ENCODE assay signal across 10 cellular contexts in genomic region chr1:153635872-153636271, GRCh38. TPM values are rescaled to one million over a fixed set of nuclear protein-coding genes. Genes with fewer than 3 reads are reported as not detected.
DNase-seq lines count a peak whose midpoint lies in the region; ATAC-seq and TF ChIP-seq lines count a peak whose summit lies in the region.
"Had no signal": no experiment of that assay in that cellular context is flagged by ENCODE, and none has a peak within 500 bp of the region (broad histone marks: within the 10 kb centered on the region; RNA-seq: fewer than 3 reads in every experiment).

No MANE protein-coding gene starts in this region.

- peak overlapping the region; percentile 76 to 96 (median 91) for H3K4me2 ChIP-seq in BLaER1 treated with 17β-estradiol and CSF1 and Interleukin-3, amounts not matched to agents 10 nM and 100 nM
- peak overlapping the region; percentile 52; the same call in 1 of the 2 replicates for H3K4me2 ChIP-seq in KMS-11

- TF ChIP-seq CTCF in KMS-11 (conservative IDR thresholded peaks at IDR 0.05; ENCODE audit: low read depth, low read length) (no peak), MCF 10A (IDR thresholded peaks at IDR 0.05; ENCODE audit: unreplicated experiment) (no peak), natural killer cell (IDR thresholded peaks at IDR 0.05) (no peak)

- DNase-seq in MCF 10A (ENCODE audit: unreplicated experiment) (no peak), natural killer cell (no peak), substantia nigra (lab: John Stamatoyannopoulos, UW) (no peak), DMS79 (lab: John Stamatoyannopoulos, UW) (no peak)
- DNase-seq: activated CD4-positive, alpha-beta T cell treated with anti-CD3 and anti-CD28 coated beads, Interleukin-2, amount 50 U/mL, for 1 hour; NCI-H446 treated with DMSO at 0.1 percent for 48 hours had no signal

- peak overlapping the region; percentile 71 to 85 (median 80); a peak in 18 of 20 replicates for H3K4me3 ChIP-seq in BLaER1 treated with 17β-estradiol and CSF1 and Interleukin-3, amounts not matched to agents 10 nM and 100 nM
- H3K4me3 ChIP-seq in KMS-11 (IDR thresholded peaks at IDR 0.05; ENCODE audit: insufficient read depth, low read depth, low read length) = no peak overlapping the region

- no peaks in the 10 kb centered on the region for H3K9me3 Mint-ChIP-seq in MCF 10A (ENCODE audit: unreplicated experiment)
- H3K9me3 Mint-ChIP-seq in natural killer cell = no peaks in the 10 kb centered on the region

- H3K27me3 ChIP-seq in BLaER1 treated with 17β-estradiol and CSF1 and Interleukin-3, amounts not matched to agents 10 nM and 100 nM = no peaks in the 10 kb centered on the region
- no peaks in the 10 kb centered on the region for H3K27me3 ChIP-seq in KMS-11 (ENCODE audit: insufficient read depth, low read depth)

- intact Hi-C loops in MCF 10A (cut with micrococcal nuclease) (no loop called here), natural killer cell (cut with micrococcal nuclease) (loop anchor here (2.0 kb wide), 2 partner anchors 35 to 99 kb away; partner anchors contain the start of gene ILF2)

- H3K27ac Mint-ChIP-seq in MCF 10A (ENCODE audit: low read depth, unreplicated experiment) = peak overlapping the region; percentile 36
- H3K27ac Mint-ChIP-seq in natural killer cell = peak overlapping the region in 1 of 2 donors; percentile 53

- ATAC-seq in natural killer cell (no peak), HG02571 (IDR thresholded peaks at IDR 0.05; ENCODE audit: unreplicated experiment) (no peak), HG03442 (IDR thresholded peaks at IDR 0.05; ENCODE audit: unreplicated experiment) (no peak)

- H4K20me1 ChIP-seq in BLaER1 treated with 17β-estradiol and CSF1 and Interleukin-3, amounts not matched to agents 10 nM and 100 nM = peaks cover 0 to 21% (median 7%) of the 10 kb centered on the region in 11 experiments; a peak in 9 of 22 replicates
- H4K20me1 ChIP-seq in KMS-11 (ENCODE audit: insufficient read depth) = no peaks in the 10 kb centered on the region

- H3K27me3 Mint-ChIP-seq in MCF 10A (ENCODE audit: insufficient read depth, unreplicated experiment) = no peaks in the 10 kb centered on the region
- H3K27me3 Mint-ChIP-seq in natural killer cell (ENCODE audit: low read depth in 2 of 2) = no peaks in the 10 kb centered on the region

- H3K4me1 ChIP-seq in BLaER1 treated with 17β-estradiol and CSF1 and Interleukin-3, amounts not matched to agents 10 nM and 100 nM = peaks cover 46 to 53% (median 51%) of the 10 kb centered on the region in 10 experiments
- peaks cover 31% of the 10 kb centered on the region for H3K4me1 ChIP-seq in KMS-11 (ENCODE audit: low read depth, poor library complexity, severe bottlenecking)

- CTCF ChIA-PET in MCF 10A (lab: Yijun Ruan, JAX) = interaction anchor here (0.6 to 2.7 kb wide), 7 partner anchors 10 to 1504 kb away, joined by 3 to 28 read pairs (median 4); no protein-coding TSS in a partner anchor

- H3K9me3 ChIP-seq in BLaER1 treated with 17β-estradiol and CSF1 and Interleukin-3, amounts not matched to agents 10 nM and 100 nM (replicated peaks in 1 of 11) = peaks cover 0 to 14% (median 3%) of the 10 kb centered on the region in 11 experiments; a peak in 6 of 22 replicates

- H3K36me3 Mint-ChIP-seq in MCF 10A (ENCODE audit: insufficient read depth, unreplicated experiment) (peaks cover 70% of the 10 kb centered on the region), natural killer cell (peaks cover 7% of the 10 kb centered on the region)

- peak overlapping the region; percentile 98 to 100 (median 99); a peak in 17 of 22 replicates for H3K9ac ChIP-seq in BLaER1 treated with 17β-estradiol and CSF1 and Interleukin-3, amounts not matched to agents 10 nM and 100 nM
- H3K9ac ChIP-seq in KMS-11 = no peak overlapping the region

- H3K4me1 Mint-ChIP-seq in MCF 10A (ENCODE audit: insufficient read depth, unreplicated experiment) = peaks cover 32% of the 10 kb centered on the region
- H3K4me1 Mint-ChIP-seq in natural killer cell = peaks cover 24 to 38% of the 10 kb centered on the region in 2 donors

- H2AFZ ChIP-seq in KMS-11 (ENCODE audit: low read depth) = no peak overlapping the region

- peak overlapping the region; percentile 97 for H3K4me3 Mint-ChIP-seq in MCF 10A (ENCODE audit: unreplicated experiment)
- peak overlapping the region; percentile 73 for H3K4me3 Mint-ChIP-seq in natural killer cell

- H3K27ac ChIP-seq in BLaER1 treated with 17β-estradiol and CSF1 and Interleukin-3, amounts not matched to agents 10 nM and 100 nM = peak overlapping the region in 10 of 11 experiments; percentile 98 to 100 (median 99); a peak in 13 of 22 replicates
- H3K27ac ChIP-seq in KMS-11 (no peak overlapping the region), substantia nigra (ENCODE audit: low read depth, low read length, poor library complexity, severe bottlenecking) (no peak overlapping the region)

- POLR2A ChIA-PET in MCF 10A (lab: Yijun Ruan, JAX) = interaction anchor here (0.5 to 46.1 kb wide), 8 partner anchors 10 to 323 kb away, joined by 3 to 1272 read pairs (median 45); partner anchors contain the start of genes CRTC2, ILF2, S100A1 and S100A13

- BruUV-seq in MCF 10A (replicated peaks; lab: Mats Ljungman, UMichigan) = no TSS peak

- peaks cover 58% of the 10 kb centered on the region for H3K79me2 ChIP-seq in KMS-11 (ENCODE audit: insufficient read depth, low read depth)

- peaks cover 54 to 74% (median 59%) of the 10 kb centered on the region in 11 experiments for H3K36me3 ChIP-seq in BLaER1 treated with 17β-estradiol and CSF1 and Interleukin-3, amounts not matched to agents 10 nM and 100 nM
- H3K36me3 ChIP-seq in KMS-11 (ENCODE audit: insufficient read depth) = peaks cover 42% of the 10 kb centered on the region; the same call in 1 of the 2 replicates

RNA-seq across cellular contexts. Expression of gene CHTOP, which starts 2.0 kb away (rescaled TPM):
- 147 and 156 TPM in 2 replicates for total RNA-seq in MCF 10A (2022)
- 100 to 1,000 TPM in 2 of 3 donors, 10 to 100 TPM in 1; 94.7 to 110 (median 106) TPM for total RNA-seq in natural killer cell

RNA-seq across cellular contexts. Expression of gene S100A1, which starts 7.6 kb away (rescaled TPM):
- total RNA-seq in MCF 10A (2022) (0.74 TPM in 1 of 2 replicates, not detected in the other), natural killer cell (not detected)

RNA-seq across cellular contexts. Expression of gene S100A13, which starts 8.6 kb away (rescaled TPM):
- 210 and 236 TPM in 2 replicates for total RNA-seq in MCF 10A (2022)
- 1 to 10 TPM; 4.0 to 5.8 (median 4.1) TPM for total RNA-seq in natural killer cell

RNA-seq across cellular contexts. Expression of gene S100A14, which starts 19.7 kb away (rescaled TPM):
- total RNA-seq in MCF 10A (2022) = 264 and 332 TPM in 2 replicates
- not detected for total RNA-seq in natural killer cell

RNA-seq across cellular contexts. Expression of gene SNAPIN, which starts 22.6 kb away (rescaled TPM):
- 55.9 and 63.7 TPM in 2 replicates for total RNA-seq in MCF 10A (2022)
- total RNA-seq in natural killer cell = 10 to 100 TPM; 21.0 to 25.5 (median 23.5) TPM

Comparison
In these comparisons a context has a peak if more than half of its experiments do, and no peak if none do; other contexts are left out.
1. H3K27ac ChIP-seq: peak in BLaER1 treated with 17β-estradiol and CSF1 and Interleukin-3, amounts not matched to agents 10 nM and 100 nM (10 of 11); none in KMS-11 (single experiment) and substantia nigra (single experiment).
2. RNA of gene S100A13, which starts 8.6 kb away (total RNA-seq): 210 to 236 TPM in MCF 10A; 4.0 to 5.8 TPM in natural killer cell; every median in the first group is over 10 times any median in the second.